ENCODE assay signal across 1 cellular context in the genomic region with DNA sequence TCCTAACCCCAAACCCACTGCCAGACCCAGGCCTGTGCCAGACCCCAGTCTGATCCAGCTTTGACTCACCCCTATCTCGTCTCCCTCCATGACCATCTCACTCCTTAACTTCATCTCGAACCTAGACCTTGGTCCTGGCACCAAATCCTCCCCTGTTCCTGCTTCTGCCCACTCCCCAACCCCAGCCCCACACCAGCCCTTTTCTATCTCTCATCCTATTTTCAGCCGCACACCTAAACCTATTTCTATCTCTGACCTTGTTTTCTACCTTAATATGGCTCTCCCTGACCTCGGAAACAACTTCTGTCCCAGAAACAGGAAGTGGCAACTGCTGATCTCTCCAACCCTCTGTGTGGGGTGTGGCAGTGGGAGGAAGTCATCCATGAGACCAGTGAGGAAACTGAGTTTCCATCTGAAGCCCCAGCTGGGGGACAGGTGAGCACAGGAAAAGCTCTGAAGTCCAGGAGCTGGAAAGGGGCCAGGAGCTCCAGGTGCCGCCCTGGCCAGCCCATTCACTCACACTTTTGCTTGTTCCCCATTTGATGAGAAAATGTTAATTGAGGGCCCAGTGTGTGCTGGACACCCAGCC.
TF ChIP-seq lines count a peak whose summit lies in the region.

No MANE protein-coding gene starts in this region.

TF ChIP-seq in K562, 482 proteins besides CTCF, POLR2A, EP300 and RAD21 (continued from another document and continues in another):
- TF ChIP-seq, protein P1, sequence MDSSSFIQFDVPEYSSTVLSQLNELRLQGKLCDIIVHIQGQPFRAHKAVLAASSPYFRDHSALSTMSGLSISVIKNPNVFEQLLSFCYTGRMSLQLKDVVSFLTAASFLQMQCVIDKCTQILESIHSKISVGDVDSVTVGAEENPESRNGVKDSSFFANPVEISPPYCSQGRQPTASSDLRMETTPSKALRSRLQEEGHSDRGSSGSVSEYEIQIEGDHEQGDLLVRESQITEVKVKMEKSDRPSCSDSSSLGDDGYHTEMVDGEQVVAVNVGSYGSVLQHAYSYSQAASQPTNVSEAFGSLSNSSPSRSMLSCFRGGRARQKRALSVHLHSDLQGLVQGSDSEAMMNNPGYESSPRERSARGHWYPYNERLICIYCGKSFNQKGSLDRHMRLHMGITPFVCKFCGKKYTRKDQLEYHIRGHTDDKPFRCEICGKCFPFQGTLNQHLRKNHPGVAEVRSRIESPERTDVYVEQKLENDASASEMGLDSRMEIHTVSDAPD (CRISPR knock-in tag; IDR thresholded peaks at IDR 0.05) = no peak
- TF ChIP-seq ZNF764 (CRISPR knock-in tag; IDR thresholded peaks at IDR 0.05; ENCODE audit: low read depth) = no peak
- TF ChIP-seq SP2 (IDR thresholded peaks at IDR 0.05; ENCODE audit: extremely low read depth, low read depth, low read length, poor library complexity, severe bottlenecking) = no peak
- no peak for TF ChIP-seq MAZ (CRISPR knock-in tag; conservative IDR thresholded peaks at IDR 0.05 in 1 of 2, IDR thresholded peaks at IDR 0.05 in 1 of 2)
- TF ChIP-seq, protein P2, sequence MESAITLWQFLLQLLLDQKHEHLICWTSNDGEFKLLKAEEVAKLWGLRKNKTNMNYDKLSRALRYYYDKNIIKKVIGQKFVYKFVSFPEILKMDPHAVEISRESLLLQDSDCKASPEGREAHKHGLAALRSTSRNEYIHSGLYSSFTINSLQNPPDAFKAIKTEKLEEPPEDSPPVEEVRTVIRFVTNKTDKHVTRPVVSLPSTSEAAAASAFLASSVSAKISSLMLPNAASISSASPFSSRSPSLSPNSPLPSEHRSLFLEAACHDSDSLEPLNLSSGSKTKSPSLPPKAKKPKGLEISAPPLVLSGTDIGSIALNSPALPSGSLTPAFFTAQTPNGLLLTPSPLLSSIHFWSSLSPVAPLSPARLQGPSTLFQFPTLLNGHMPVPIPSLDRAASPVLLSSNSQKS (CRISPR knock-in tag; IDR thresholded peaks at IDR 0.05) = no peak
- TF ChIP-seq, protein P3, sequence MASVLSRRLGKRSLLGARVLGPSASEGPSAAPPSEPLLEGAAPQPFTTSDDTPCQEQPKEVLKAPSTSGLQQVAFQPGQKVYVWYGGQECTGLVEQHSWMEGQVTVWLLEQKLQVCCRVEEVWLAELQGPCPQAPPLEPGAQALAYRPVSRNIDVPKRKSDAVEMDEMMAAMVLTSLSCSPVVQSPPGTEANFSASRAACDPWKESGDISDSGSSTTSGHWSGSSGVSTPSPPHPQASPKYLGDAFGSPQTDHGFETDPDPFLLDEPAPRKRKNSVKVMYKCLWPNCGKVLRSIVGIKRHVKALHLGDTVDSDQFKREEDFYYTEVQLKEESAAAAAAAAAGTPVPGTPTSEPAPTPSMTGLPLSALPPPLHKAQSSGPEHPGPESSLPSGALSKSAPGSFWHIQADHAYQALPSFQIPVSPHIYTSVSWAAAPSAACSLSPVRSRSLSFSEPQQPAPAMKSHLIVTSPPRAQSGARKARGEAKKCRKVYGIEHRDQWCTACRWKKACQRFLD (CRISPR knock-in tag; IDR thresholded peaks at IDR 0.05) = peak; percentile 88; the same call in 1 of the 2 replicates
- TF ChIP-seq, protein P4, sequence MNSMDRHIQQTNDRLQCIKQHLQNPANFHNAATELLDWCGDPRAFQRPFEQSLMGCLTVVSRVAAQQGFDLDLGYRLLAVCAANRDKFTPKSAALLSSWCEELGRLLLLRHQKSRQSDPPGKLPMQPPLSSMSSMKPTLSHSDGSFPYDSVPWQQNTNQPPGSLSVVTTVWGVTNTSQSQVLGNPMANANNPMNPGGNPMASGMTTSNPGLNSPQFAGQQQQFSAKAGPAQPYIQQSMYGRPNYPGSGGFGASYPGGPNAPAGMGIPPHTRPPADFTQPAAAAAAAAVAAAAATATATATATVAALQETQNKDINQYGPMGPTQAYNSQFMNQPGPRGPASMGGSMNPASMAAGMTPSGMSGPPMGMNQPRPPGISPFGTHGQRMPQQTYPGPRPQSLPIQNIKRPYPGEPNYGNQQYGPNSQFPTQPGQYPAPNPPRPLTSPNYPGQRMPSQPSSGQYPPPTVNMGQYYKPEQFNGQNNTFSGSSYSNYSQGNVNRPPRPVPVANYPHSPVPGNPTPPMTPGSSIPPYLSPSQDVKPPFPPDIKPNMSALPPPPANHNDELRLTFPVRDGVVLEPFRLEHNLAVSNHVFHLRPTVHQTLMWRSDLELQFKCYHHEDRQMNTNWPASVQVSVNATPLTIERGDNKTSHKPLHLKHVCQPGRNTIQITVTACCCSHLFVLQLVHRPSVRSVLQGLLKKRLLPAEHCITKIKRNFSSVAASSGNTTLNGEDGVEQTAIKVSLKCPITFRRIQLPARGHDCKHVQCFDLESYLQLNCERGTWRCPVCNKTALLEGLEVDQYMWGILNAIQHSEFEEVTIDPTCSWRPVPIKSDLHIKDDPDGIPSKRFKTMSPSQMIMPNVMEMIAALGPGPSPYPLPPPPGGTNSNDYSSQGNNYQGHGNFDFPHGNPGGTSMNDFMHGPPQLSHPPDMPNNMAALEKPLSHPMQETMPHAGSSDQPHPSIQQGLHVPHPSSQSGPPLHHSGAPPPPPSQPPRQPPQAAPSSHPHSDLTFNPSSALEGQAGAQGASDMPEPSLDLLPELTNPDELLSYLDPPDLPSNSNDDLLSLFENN (IDR thresholded peaks at IDR 0.05; ENCODE audit: low read depth in 2 of 2, low read length in 2 of 2) = no peak
- peak; percentile 32; the same call in 1 of the 2 replicates for TF ChIP-seq TAF7 (tag; IDR thresholded peaks at IDR 0.05)
- no peak for TF ChIP-seq NEUROD1 (IDR thresholded peaks at IDR 0.05; ENCODE audit: borderline replicate concordance, low read depth, low read length, partially characterized antibody)
- TF ChIP-seq SMAD4 (CRISPR knock-in tag; conservative IDR thresholded peaks at IDR 0.05) = peak; percentile 74
- TF ChIP-seq, protein P5, sequence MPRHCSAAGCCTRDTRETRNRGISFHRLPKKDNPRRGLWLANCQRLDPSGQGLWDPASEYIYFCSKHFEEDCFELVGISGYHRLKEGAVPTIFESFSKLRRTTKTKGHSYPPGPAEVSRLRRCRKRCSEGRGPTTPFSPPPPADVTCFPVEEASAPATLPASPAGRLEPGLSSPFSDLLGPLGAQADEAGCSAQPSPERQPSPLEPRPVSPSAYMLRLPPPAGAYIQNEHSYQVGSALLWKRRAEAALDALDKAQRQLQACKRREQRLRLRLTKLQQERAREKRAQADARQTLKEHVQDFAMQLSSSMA (CRISPR knock-in tag; IDR thresholded peaks at IDR 0.05) = no peak
- TF ChIP-seq ZNF12 (CRISPR knock-in tag; IDR thresholded peaks at IDR 0.05) = 0 out of 2 replicates have a peak, but pooled peaks have one; percentile 29
- TF ChIP-seq ASH1L (IDR thresholded peaks at IDR 0.05; ENCODE audit: borderline replicate concordance, low read depth, partially characterized antibody) = peak; percentile 22
- no peak for TF ChIP-seq SIRT6 (IDR thresholded peaks at IDR 0.05; ENCODE audit: low read depth, low read length)
- 0 out of 2 replicates have a peak, but pooled peaks have one; percentile 60 for TF ChIP-seq ZNF311 (CRISPR knock-in tag; IDR thresholded peaks at IDR 0.05)
- TF ChIP-seq, protein P6, sequence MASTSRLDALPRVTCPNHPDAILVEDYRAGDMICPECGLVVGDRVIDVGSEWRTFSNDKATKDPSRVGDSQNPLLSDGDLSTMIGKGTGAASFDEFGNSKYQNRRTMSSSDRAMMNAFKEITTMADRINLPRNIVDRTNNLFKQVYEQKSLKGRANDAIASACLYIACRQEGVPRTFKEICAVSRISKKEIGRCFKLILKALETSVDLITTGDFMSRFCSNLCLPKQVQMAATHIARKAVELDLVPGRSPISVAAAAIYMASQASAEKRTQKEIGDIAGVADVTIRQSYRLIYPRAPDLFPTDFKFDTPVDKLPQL (IDR thresholded peaks at IDR 0.05; ENCODE audit: extremely low read depth, insufficient read length) = no peak
- TF ChIP-seq KDM5B (IDR thresholded peaks at IDR 0.05; ENCODE audit: insufficient replicate concordance, low read depth, low read length) = no peak
- no peak for TF ChIP-seq CREBBP (IDR thresholded peaks at IDR 0.05; ENCODE audit: low read depth, low read length)
- TF ChIP-seq, protein P7, sequence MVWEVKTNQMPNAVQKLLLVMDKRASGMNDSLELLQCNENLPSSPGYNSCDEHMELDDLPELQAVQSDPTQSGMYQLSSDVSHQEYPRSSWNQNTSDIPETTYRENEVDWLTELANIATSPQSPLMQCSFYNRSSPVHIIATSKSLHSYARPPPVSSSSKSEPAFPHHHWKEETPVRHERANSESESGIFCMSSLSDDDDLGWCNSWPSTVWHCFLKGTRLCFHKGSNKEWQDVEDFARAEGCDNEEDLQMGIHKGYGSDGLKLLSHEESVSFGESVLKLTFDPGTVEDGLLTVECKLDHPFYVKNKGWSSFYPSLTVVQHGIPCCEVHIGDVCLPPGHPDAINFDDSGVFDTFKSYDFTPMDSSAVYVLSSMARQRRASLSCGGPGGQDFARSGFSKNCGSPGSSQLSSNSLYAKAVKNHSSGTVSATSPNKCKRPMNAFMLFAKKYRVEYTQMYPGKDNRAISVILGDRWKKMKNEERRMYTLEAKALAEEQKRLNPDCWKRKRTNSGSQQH (CRISPR knock-in tag; IDR thresholded peaks at IDR 0.05) = peak; percentile 71; the same call in 1 of the 2 replicates
- TF ChIP-seq, protein P8, sequence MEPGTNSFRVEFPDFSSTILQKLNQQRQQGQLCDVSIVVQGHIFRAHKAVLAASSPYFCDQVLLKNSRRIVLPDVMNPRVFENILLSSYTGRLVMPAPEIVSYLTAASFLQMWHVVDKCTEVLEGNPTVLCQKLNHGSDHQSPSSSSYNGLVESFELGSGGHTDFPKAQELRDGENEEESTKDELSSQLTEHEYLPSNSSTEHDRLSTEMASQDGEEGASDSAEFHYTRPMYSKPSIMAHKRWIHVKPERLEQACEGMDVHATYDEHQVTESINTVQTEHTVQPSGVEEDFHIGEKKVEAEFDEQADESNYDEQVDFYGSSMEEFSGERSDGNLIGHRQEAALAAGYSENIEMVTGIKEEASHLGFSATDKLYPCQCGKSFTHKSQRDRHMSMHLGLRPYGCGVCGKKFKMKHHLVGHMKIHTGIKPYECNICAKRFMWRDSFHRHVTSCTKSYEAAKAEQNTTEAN (CRISPR knock-in tag; IDR thresholded peaks at IDR 0.05) = no peak
- no peak for TF ChIP-seq HIVEP1 (CRISPR knock-in tag; IDR thresholded peaks at IDR 0.05)
- TF ChIP-seq RFX1 (IDR thresholded peaks at IDR 0.05) = no peak
- TF ChIP-seq EHMT2 (IDR thresholded peaks at IDR 0.05) = peak; percentile 34; the same call in 1 of the 2 replicates
- no peak for TF ChIP-seq NFRKB (IDR thresholded peaks at IDR 0.05; ENCODE audit: low read depth)
- TF ChIP-seq, protein P9, sequence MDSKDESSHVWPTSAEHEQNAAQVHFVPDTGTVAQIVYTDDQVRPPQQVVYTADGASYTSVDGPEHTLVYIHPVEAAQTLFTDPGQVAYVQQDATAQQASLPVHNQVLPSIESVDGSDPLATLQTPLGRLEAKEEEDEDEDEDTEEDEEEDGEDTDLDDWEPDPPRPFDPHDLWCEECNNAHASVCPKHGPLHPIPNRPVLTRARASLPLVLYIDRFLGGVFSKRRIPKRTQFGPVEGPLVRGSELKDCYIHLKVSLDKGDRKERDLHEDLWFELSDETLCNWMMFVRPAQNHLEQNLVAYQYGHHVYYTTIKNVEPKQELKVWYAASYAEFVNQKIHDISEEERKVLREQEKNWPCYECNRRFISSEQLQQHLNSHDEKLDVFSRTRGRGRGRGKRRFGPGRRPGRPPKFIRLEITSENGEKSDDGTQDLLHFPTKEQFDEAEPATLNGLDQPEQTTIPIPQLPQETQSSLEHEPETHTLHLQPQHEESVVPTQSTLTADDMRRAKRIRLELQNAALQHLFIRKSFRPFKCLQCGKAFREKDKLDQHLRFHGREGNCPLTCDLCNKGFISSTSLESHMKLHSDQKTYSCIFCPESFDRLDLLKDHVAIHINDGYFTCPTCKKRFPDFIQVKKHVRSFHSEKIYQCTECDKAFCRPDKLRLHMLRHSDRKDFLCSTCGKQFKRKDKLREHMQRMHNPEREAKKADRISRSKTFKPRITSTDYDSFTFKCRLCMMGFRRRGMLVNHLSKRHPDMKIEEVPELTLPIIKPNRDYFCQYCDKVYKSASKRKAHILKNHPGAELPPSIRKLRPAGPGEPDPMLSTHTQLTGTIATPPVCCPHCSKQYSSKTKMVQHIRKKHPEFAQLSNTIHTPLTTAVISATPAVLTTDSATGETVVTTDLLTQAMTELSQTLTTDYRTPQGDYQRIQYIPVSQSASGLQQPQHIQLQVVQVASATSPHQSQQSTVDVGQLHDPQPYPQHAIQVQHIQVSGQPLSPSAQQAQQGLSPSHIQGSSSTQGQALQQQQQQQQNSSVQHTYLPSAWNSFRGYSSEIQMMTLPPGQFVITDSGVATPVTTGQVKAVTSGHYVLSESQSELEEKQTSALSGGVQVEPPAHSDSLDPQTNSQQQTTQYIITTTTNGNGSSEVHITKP (IDR thresholded peaks at IDR 0.05; ENCODE audit: partially characterized antibody) = no peak
- TF ChIP-seq SNIP1 (IDR thresholded peaks at IDR 0.05; ENCODE audit: low read depth) = no peak
- peak; percentile 70 for TF ChIP-seq DMBX1 (CRISPR knock-in tag; IDR thresholded peaks at IDR 0.05; ENCODE audit: borderline replicate concordance)
- no peak for TF ChIP-seq ZSCAN29 (IDR thresholded peaks at IDR 0.05)
- TF ChIP-seq HCFC1 (IDR thresholded peaks at IDR 0.05; ENCODE audit: low read depth, low read length) = 0 out of 2 replicates have a peak, but pooled peaks have one; percentile 5
- TF ChIP-seq GABPA (tag; conservative IDR thresholded peaks at IDR 0.05; ENCODE audit: low read depth) = peak; percentile 75
- no peak for TF ChIP-seq ZNF3 (CRISPR knock-in tag; IDR thresholded peaks at IDR 0.05)
- no peak for TF ChIP-seq NR3C1 (CRISPR knock-in tag; IDR thresholded peaks at IDR 0.05)
- TF ChIP-seq NBN (IDR thresholded peaks at IDR 0.05; ENCODE audit: low read depth) = no peak
- peak; percentile 13 for TF ChIP-seq PHF20 (IDR thresholded peaks at IDR 0.05; ENCODE audit: partially characterized antibody)
- TF ChIP-seq, protein P10, sequence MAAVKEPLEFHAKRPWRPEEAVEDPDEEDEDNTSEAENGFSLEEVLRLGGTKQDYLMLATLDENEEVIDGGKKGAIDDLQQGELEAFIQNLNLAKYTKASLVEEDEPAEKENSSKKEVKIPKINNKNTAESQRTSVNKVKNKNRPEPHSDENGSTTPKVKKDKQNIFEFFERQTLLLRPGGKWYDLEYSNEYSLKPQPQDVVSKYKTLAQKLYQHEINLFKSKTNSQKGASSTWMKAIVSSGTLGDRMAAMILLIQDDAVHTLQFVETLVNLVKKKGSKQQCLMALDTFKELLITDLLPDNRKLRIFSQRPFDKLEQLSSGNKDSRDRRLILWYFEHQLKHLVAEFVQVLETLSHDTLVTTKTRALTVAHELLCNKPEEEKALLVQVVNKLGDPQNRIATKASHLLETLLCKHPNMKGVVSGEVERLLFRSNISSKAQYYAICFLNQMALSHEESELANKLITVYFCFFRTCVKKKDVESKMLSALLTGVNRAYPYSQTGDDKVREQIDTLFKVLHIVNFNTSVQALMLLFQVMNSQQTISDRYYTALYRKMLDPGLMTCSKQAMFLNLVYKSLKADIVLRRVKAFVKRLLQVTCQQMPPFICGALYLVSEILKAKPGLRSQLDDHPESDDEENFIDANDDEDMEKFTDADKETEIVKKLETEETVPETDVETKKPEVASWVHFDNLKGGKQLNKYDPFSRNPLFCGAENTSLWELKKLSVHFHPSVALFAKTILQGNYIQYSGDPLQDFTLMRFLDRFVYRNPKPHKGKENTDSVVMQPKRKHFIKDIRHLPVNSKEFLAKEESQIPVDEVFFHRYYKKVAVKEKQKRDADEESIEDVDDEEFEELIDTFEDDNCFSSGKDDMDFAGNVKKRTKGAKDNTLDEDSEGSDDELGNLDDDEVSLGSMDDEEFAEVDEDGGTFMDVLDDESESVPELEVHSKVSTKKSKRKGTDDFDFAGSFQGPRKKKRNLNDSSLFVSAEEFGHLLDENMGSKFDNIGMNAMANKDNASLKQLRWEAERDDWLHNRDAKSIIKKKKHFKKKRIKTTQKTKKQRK (IDR thresholded peaks at IDR 0.05; ENCODE audit: borderline replicate concordance, low read depth, low read length) = no peak
